ENCODE assay signal across 8 cellular contexts in the genomic region with DNA sequence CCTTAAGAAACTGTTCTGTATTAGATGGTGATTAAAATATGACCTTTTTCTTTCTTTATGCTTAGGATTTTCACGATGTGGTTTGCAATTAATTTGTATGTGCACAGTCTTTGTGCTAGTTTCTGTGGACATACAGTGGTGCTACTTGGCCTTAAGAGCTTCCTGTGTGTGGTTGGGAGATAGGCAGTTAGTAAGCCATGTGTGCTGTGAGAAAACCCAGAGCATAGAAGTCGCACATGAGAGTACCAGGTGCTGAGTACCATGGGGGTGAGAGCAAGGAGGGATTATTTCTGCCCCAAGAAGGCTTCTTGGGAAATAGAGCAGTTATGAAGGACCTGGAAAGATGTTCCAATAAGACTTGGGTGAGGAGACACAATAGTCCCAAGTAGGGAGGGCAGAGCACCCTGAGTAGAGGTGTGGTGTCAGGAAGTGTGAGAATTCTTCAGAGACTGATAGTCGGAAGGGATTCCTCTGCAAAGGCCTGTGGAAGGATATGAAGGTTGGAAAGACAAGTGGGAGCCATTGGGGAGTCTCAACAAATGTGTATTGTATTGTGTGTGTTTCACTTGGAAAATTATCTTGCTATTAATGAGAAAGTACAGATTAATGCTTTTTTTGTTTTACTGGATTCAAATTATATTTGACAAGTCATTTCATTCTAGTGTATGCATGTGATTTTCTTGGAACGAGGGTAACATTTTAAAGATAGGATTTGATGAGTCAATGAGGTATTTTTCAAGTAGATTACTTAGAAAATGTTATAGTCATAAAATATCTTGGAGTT.
DNase-seq lines count a peak whose midpoint lies in the region; ATAC-seq and TF ChIP-seq lines count a peak whose summit lies in the region.

No MANE protein-coding gene starts in this region.

- H3K27ac ChIP-seq in testis, result no peak overlapping the region

- ATAC-seq in GM19395 (IDR thresholded peaks at IDR 0.05; ENCODE audit: unreplicated experiment) (peak; percentile 97), HG03342 (IDR thresholded peaks at IDR 0.05; ENCODE audit: unreplicated experiment) (peak; percentile 96)
- peak; percentile 56 to 82 for ATAC-seq in activated naive CD4-positive, alpha-beta T cell treated with anti-CD3 and anti-CD28 coated beads, Interleukin-2, amount 50 U/mL, for 72 hours
- ATAC-seq in natural killer cell treated with Interleukin-12 subunit alpha and Interleukin-12 subunit beta and Interleukin-15 and Interleukin-18, amount 100 ng/mL, for 72 hours, result peak; percentile 91 to 96

- WGBS in testis, 2 donors, result 70 to 71% methylated on average over 4 of the region's 4 CpGs

- H3K36me3 ChIP-seq in testis (ENCODE audit: low read depth, missing control alignments), result no peaks in the 10 kb centered on the region

- intact Hi-C loops in testis (cut with DNase I; ENCODE audit: low total_unique reads), result no loop called here

- no peaks in the 10 kb centered on the region for H3K27me3 Mint-ChIP-seq in natural killer cell treated with Interleukin-12 subunit alpha and Interleukin-12 subunit beta and Interleukin-15 and Interleukin-18, amount 100 ng/mL, for 72 hours

- H3K9me3 ChIP-seq in testis, result no peaks in the 10 kb centered on the region

- DNase-seq in Caki2 (ENCODE audit: low read depth), result peak; percentile 76
- DNase-seq in activated naive CD4-positive, alpha-beta T cell treated with anti-CD3 and anti-CD28 coated beads, Interleukin-2, amount 50 U/mL, for 72 hours (ENCODE audit: low spot score in 2 of 2), result no peak
- DNase-seq in natural killer cell treated with Interleukin-12 subunit alpha and Interleukin-12 subunit beta and Interleukin-15 and Interleukin-18, amount 100 ng/mL, for 72 hours (ENCODE audit: low spot score), result no peak
- no peak for DNase-seq in testis
- DNase-seq in SKM-1 (lab: John Stamatoyannopoulos, UW; ENCODE audit: unreplicated experiment), result no peak
- no peak for DNase-seq in effector CD4-positive, alpha-beta T cell

- peak overlapping the region; percentile 79 for H3K4me3 Mint-ChIP-seq in natural killer cell treated with Interleukin-12 subunit alpha and Interleukin-12 subunit beta and Interleukin-15 and Interleukin-18, amount 100 ng/mL, for 72 hours

- TF ChIP-seq POLR2A in testis (IDR thresholded peaks at IDR 0.05), result no peak

- H3K9me3 Mint-ChIP-seq in activated naive CD4-positive, alpha-beta T cell treated with anti-CD3 and anti-CD28 coated beads, Interleukin-2, amount 50 U/mL, for 72 hours, result peaks cover 0 to 20% of the 10 kb centered on the region in 2 donors
- H3K9me3 Mint-ChIP-seq in natural killer cell treated with Interleukin-12 subunit alpha and Interleukin-12 subunit beta and Interleukin-15 and Interleukin-18, amount 100 ng/mL, for 72 hours, result no peaks in the 10 kb centered on the region

- peak overlapping the region; percentile 56 to 78 for H3K27ac Mint-ChIP-seq in activated naive CD4-positive, alpha-beta T cell treated with anti-CD3 and anti-CD28 coated beads, Interleukin-2, amount 50 U/mL, for 72 hours
- H3K27ac Mint-ChIP-seq in natural killer cell treated with Interleukin-12 subunit alpha and Interleukin-12 subunit beta and Interleukin-15 and Interleukin-18, amount 100 ng/mL, for 72 hours, result peak overlapping the region; percentile 55 to 89

- no peaks in the 10 kb centered on the region for H3K27me3 ChIP-seq in testis

- H3K4me1 ChIP-seq in testis, result peaks cover 26% of the 10 kb centered on the region

- TF ChIP-seq CTCF in testis (IDR thresholded peaks at IDR 0.05), result no peak

- in situ Hi-C loops in Caki2 (cut with HindIII; ENCODE audit: low pct_unique_long_range_greater_than_20kb, low sequenced_read_pairs), result no loop called here

- peaks cover 45 to 46% of the 10 kb centered on the region in 2 donors for H3K4me1 Mint-ChIP-seq in natural killer cell treated with Interleukin-12 subunit alpha and Interleukin-12 subunit beta and Interleukin-15 and Interleukin-18, amount 100 ng/mL, for 72 hours (ENCODE audit: low read depth in 2 of 2)

- peaks cover 0 to 48% of the 10 kb centered on the region in 2 donors for H3K36me3 Mint-ChIP-seq in activated naive CD4-positive, alpha-beta T cell treated with anti-CD3 and anti-CD28 coated beads, Interleukin-2, amount 50 U/mL, for 72 hours
- peaks cover 12% of the 10 kb centered on the region for H3K36me3 Mint-ChIP-seq in natural killer cell treated with Interleukin-12 subunit alpha and Interleukin-12 subunit beta and Interleukin-15 and Interleukin-18, amount 100 ng/mL, for 72 hours

- H3K4me3 ChIP-seq in testis, result no peak overlapping the region
